1 cellular context compared by ENCODE assay signal in the genomic region with DNA sequence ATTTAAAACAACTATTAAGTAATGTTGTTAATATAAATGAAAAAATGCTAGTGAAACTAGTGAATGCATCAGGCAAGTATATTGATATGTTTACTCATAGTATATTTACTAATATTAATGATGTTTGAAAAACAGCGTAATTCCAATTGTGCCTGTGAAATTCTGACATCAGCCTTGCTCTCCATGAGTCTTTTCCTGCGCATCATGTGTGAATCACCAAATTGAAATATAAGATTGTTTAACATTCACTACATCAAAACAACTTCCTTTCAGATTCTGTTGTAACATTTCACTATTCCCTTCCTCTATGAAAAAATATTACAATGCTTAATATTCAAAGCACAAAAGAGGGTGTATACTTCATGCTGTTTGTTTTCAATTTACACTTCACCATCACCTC.
TF ChIP-seq lines count a peak whose summit lies in the region.

No MANE protein-coding gene starts in this region.

TF ChIP-seq in IMR-90, 13 proteins besides CTCF, POLR2A, EP300 and RAD21 (continued from another document):
- TF ChIP-seq, protein P1, sequence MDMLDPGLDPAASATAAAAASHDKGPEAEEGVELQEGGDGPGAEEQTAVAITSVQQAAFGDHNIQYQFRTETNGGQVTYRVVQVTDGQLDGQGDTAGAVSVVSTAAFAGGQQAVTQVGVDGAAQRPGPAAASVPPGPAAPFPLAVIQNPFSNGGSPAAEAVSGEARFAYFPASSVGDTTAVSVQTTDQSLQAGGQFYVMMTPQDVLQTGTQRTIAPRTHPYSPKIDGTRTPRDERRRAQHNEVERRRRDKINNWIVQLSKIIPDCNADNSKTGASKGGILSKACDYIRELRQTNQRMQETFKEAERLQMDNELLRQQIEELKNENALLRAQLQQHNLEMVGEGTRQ (IDR thresholded peaks at IDR 0.05; ENCODE audit: low read depth, low read length) = no peak
- no peak for TF ChIP-seq BHLHE40 (IDR thresholded peaks at IDR 0.05; ENCODE audit: low read depth, low read length)
- no peak for TF ChIP-seq SMC3 (IDR thresholded peaks at IDR 0.05; ENCODE audit: low read depth, low read length)
